1 cellular context compared by ENCODE assay signal in the genomic region with DNA sequence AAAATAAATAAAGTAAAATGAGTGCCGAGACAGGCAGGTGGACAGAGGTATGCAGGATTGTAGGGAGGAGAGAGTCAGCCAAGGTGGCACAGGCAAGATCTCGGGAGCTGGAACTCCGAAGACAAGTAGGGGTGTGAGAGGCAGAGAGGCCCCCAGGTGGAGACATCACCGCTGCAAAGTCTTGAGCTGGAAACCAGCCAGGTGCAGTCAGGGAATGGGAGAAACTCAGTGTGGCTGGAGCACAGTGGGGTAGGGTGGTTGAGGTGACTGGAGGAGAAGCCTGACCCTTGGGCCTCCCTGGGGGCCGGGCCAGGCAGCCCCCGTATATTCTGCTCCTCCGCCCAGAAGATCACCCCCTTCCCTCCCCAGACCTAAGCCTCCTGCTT.
TF ChIP-seq lines count a peak whose summit lies in the region.

No MANE protein-coding gene starts in this region.

TF ChIP-seq in HepG2, 621 proteins besides CTCF, POLR2A, EP300 and RAD21:
- TF ChIP-seq ZNF766 (CRISPR knock-in tag; IDR thresholded peaks at IDR 0.05; ENCODE audit: borderline replicate concordance) = no peak
- TF ChIP-seq TRIM24 (CRISPR knock-in tag; IDR thresholded peaks at IDR 0.05) = no peak
- no peak for TF ChIP-seq POLR2AphosphoS2 (IDR thresholded peaks at IDR 0.05; ENCODE audit: low read depth, low read length)
- TF ChIP-seq, protein P1, sequence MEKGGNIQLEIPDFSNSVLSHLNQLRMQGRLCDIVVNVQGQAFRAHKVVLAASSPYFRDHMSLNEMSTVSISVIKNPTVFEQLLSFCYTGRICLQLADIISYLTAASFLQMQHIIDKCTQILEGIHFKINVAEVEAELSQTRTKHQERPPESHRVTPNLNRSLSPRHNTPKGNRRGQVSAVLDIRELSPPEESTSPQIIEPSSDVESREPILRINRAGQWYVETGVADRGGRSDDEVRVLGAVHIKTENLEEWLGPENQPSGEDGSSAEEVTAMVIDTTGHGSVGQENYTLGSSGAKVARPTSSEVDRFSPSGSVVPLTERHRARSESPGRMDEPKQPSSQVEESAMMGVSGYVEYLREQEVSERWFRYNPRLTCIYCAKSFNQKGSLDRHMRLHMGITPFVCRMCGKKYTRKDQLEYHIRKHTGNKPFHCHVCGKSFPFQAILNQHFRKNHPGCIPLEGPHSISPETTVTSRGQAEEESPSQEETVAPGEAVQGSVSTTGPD (CRISPR knock-in tag; IDR thresholded peaks at IDR 0.05) = no peak
- TF ChIP-seq SMARCC2 (IDR thresholded peaks at IDR 0.05) = no peak
- TF ChIP-seq CEBPB (IDR thresholded peaks at IDR 0.05; ENCODE audit: borderline replicate concordance, low read depth, low read length) = no peak
TF ChIP-seq in HepG2: peak in this region for 0.
